Comparison of ENCODE assay signal across 7 cellular contexts in the genomic region with DNA sequence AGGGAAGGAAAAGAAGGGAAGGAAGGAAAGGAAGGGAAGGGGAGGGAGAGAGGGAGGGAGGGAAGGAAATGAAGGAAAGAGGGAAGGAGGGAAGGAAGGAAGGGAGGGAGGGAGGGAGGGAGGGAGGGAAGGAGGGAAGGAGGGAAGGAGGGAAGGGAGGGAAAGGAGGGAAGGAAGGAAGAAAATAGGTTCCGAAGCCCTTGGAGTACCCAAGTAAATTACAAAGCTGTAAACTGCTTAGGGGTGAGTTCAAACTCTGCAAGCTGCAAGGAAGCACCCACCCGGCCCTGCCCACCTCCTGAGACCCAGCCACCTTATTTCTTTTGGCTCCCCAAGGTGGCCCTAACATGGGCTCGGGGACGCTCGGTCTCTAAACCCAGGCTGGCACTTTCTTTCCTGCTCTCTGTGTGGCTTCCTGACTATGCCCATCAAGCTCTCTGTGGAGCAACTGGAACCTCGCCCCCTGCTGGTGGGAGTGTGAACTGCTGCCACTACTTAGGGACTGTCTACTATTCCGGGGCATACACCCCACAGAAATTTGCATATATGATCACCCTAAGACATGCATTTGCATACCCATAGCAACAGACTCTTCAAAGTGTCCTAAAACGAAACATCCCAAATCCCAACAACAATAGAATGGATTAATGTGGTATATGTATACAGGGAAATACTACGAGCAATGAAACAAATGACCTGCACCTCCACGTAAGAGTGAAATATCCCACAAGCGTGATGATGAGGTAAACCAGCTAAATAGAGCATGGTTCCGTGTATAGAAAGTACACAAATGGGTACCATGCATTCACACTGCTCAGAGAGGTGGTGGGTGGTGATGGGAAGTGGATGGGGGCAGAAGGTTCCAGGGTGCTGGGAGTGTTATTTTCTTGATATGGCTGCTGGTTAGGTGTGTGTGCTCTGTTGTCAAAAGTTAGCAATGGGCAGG.
DNase-seq lines count a peak whose midpoint lies in the region; ATAC-seq and TF ChIP-seq lines count a peak whose summit lies in the region.

No MANE protein-coding gene starts in this region.

- no peak overlapping the region for H3K27ac Mint-ChIP-seq in HFFc6
- H3K27ac Mint-ChIP-seq in activated T-helper 1 cell treated with anti-CD3 and anti-CD28 coated beads, Interleukin-12 subunit alpha, Interleukin-12 subunit beta, Interleukin-2, Interleukin-4 antibody, amounts not matched to agents 30 ng/mL and 10 ng/mL and 1 ng/mL, durations not matched to agents 14 hours and 24 hours and 36 hours: peak overlapping the region; percentile 58

- H3K4me3 Mint-ChIP-seq in HFFc6: no peak overlapping the region
- no peak overlapping the region for H3K4me3 Mint-ChIP-seq in activated T-helper 1 cell treated with anti-CD3 and anti-CD28 coated beads, Interleukin-12 subunit alpha, Interleukin-12 subunit beta, Interleukin-2, Interleukin-4 antibody, amounts not matched to agents 30 ng/mL and 10 ng/mL and 1 ng/mL, durations not matched to agents 14 hours and 24 hours and 36 hours

- peak; percentile 90 for ATAC-seq in GM18498 (IDR thresholded peaks at IDR 0.05; ENCODE audit: unreplicated experiment)
- ATAC-seq in left ventricle myocardium superior: no peak

- H3K4me1 Mint-ChIP-seq in HFFc6 (ENCODE audit: low read depth): peaks cover 17% of the 10 kb centered on the region
- peaks cover 11% of the 10 kb centered on the region for H3K4me1 Mint-ChIP-seq in activated T-helper 1 cell treated with anti-CD3 and anti-CD28 coated beads, Interleukin-12 subunit alpha, Interleukin-12 subunit beta, Interleukin-2, Interleukin-4 antibody, amounts not matched to agents 30 ng/mL and 10 ng/mL and 1 ng/mL, durations not matched to agents 14 hours and 24 hours and 36 hours (ENCODE audit: low read depth)

- no peaks in the 10 kb centered on the region; the same call in 1 of the 2 replicates for H3K27me3 Mint-ChIP-seq in HFFc6 (ENCODE audit: insufficient read depth)
- H3K27me3 Mint-ChIP-seq in activated T-helper 1 cell treated with anti-CD3 and anti-CD28 coated beads, Interleukin-12 subunit alpha, Interleukin-12 subunit beta, Interleukin-2, Interleukin-4 antibody, amounts not matched to agents 30 ng/mL and 10 ng/mL and 1 ng/mL, durations not matched to agents 14 hours and 24 hours and 36 hours (ENCODE audit: insufficient read depth): no peaks in the 10 kb centered on the region

- TF ChIP-seq CTCF in HFFc6 (IDR thresholded peaks at IDR 0.05): peak; percentile 77

- no peaks in the 10 kb centered on the region for H3K9me3 Mint-ChIP-seq in HFFc6
- no peaks in the 10 kb centered on the region for H3K9me3 Mint-ChIP-seq in activated T-helper 1 cell treated with anti-CD3 and anti-CD28 coated beads, Interleukin-12 subunit alpha, Interleukin-12 subunit beta, Interleukin-2, Interleukin-4 antibody, amounts not matched to agents 30 ng/mL and 10 ng/mL and 1 ng/mL, durations not matched to agents 14 hours and 24 hours and 36 hours

- no peak for DNase-seq in HFFc6
- peak; percentile 82 for DNase-seq in OCI-M1 (lab: John Stamatoyannopoulos, UW)
- peak; percentile 32 for DNase-seq in activated T-helper 1 cell treated with anti-CD3 and anti-CD28 coated beads, Interleukin-12 subunit alpha, Interleukin-12 subunit beta, Interleukin-2, Interleukin-4 antibody, amounts not matched to agents 30 ng/mL and 10 ng/mL and 1 ng/mL, durations not matched to agents 14 hours and 24 hours and 36 hours (ENCODE audit: low spot score)
- DNase-seq in left ventricle myocardium superior: peak; percentile 53
- peak; percentile 81 for DNase-seq in stimulated activated CD4-positive, alpha-beta T cell treated with anti-CD3 and anti-CD28 coated beads, Interleukin-4, amount 100 ng/mL, for 24 hours
- no peak for DNase-seq in NCI-H345 (lab: John Stamatoyannopoulos, UW)

- no peaks in the 10 kb centered on the region for H3K36me3 Mint-ChIP-seq in HFFc6 (ENCODE audit: low read depth)
- H3K36me3 Mint-ChIP-seq in activated T-helper 1 cell treated with anti-CD3 and anti-CD28 coated beads, Interleukin-12 subunit alpha, Interleukin-12 subunit beta, Interleukin-2, Interleukin-4 antibody, amounts not matched to agents 30 ng/mL and 10 ng/mL and 1 ng/mL, durations not matched to agents 14 hours and 24 hours and 36 hours (ENCODE audit: low read depth): no peaks in the 10 kb centered on the region

- intact Hi-C loops in activated T-helper 1 cell treated with anti-CD3 and anti-CD28 coated beads, Interleukin-12 subunit alpha, Interleukin-12 subunit beta, Interleukin-2, Interleukin-4 antibody, amounts not matched to agents 30 ng/mL and 10 ng/mL and 1 ng/mL, durations not matched to agents 14 hours and 24 hours and 36 hours (cut with micrococcal nuclease): loop anchor here (1.0 to 10.0 kb wide), 3 partner anchors 28 to 338 kb away; no protein-coding TSS in a partner anchor
- intact Hi-C loops in left ventricle myocardium superior (cut with micrococcal nuclease): no loop called here

Comparison
In these comparisons a context has a peak if more than half of its experiments do, and no peak if none do; other contexts are left out.
1. DNase-seq: peak in OCI-M1 (single experiment), activated T-helper 1 cell treated with anti-CD3 and anti-CD28 coated beads, Interleukin-12 subunit alpha, Interleukin-12 subunit beta, Interleukin-2, Interleukin-4 antibody, amounts not matched to agents 30 ng/mL and 10 ng/mL and 1 ng/mL, durations not matched to agents 14 hours and 24 hours and 36 hours (single experiment), left ventricle myocardium superior (single experiment) and stimulated activated CD4-positive, alpha-beta T cell treated with anti-CD3 and anti-CD28 coated beads, Interleukin-4, amount 100 ng/mL, for 24 hours (single experiment); none in HFFc6 (single experiment) and NCI-H345 (single experiment).